12 cellular contexts compared by ENCODE assay signal in genomic region chr16:57798267-57798810, GRCh38. TPM values are rescaled to one million over a fixed set of nuclear protein-coding genes. Genes with fewer than 3 reads are reported as not detected.
DNase-seq lines count a peak whose midpoint lies in the region; ATAC-seq, FAIRE-seq and TF ChIP-seq lines count a peak whose summit lies in the region.
"Had no signal": no experiment of that assay in that cellular context is flagged by ENCODE, and none has a peak within 500 bp of the region (broad histone marks: within the 10 kb centered on the region; RNA-seq: fewer than 3 reads in every experiment).

No MANE protein-coding gene starts in this region.

- H3K9me3 ChIP-seq in HUES64 (ENCODE audit: insufficient read depth, low read depth, low read length) (no peaks in the 10 kb centered on the region), astrocyte (ENCODE audit: insufficient read depth, low read depth, low read length) (no peaks in the 10 kb centered on the region), keratinocyte (ENCODE audit: control insufficient read depth, low read depth, low read length) (no peaks in the 10 kb centered on the region)
- no peaks in the 10 kb centered on the region for H3K9me3 ChIP-seq in CD4-positive, alpha-beta T cell (ENCODE audit: control insufficient read depth, low read length)
- H3K9me3 ChIP-seq: MG63, SJSA1 had no signal

- H3K27me3 Mint-ChIP-seq in astrocyte (ENCODE audit: low read depth, unreplicated experiment), result no peaks in the 10 kb centered on the region
- H3K27me3 Mint-ChIP-seq in CD4-positive, alpha-beta T cell, result peaks cover 22% of the 10 kb centered on the region

- no peak for ATAC-seq in CD4-positive, alpha-beta T cell (ENCODE audit: poor library complexity)
- no peak for ATAC-seq in HG03520 (IDR thresholded peaks at IDR 0.05; ENCODE audit: unreplicated experiment)
- ATAC-seq in HG02759 (IDR thresholded peaks at IDR 0.05; ENCODE audit: unreplicated experiment), result no peak

- intact Hi-C loops in CD4-positive, alpha-beta T cell (cut with DNase I, micrococcal nuclease), result no loop called here

- POLR2A ChIA-PET in CD4-positive, alpha-beta T cell (lab: Charles Lee), result no interaction called here

- peak overlapping the region; percentile 29 for H3K4me3 ChIP-seq in HUES64 (ENCODE audit: low read length)
- no peak overlapping the region for H3K4me3 ChIP-seq in astrocyte (ENCODE audit: insufficient read depth, low read depth, low read length)
- peak overlapping the region in 2 of 3 experiments; percentile 11 to 46 for H3K4me3 ChIP-seq in keratinocyte (ENCODE audit: control insufficient read depth in 2 of 3, extremely low read depth in 1 of 3, insufficient read depth in 2 of 3, low read depth in 1 of 3, low read length in 3 of 3)
- H3K4me3 ChIP-seq in skin epidermis, result peak overlapping the region in 4 of 7 experiments; percentile 21 to 42 (median 26)
- H3K4me3 ChIP-seq: MG63, SJSA1 had no signal

- WGBS in HUES64, result 58% methylated on average over 16 of the region's 16 CpGs

- FAIRE-seq in astrocyte (lab: Jason Lieb, UNC) (no peak), keratinocyte (lab: Jason Lieb, UNC) (no peak)

- peak overlapping the region; percentile 75 for H3K27ac Mint-ChIP-seq in astrocyte (ENCODE audit: unreplicated experiment)
- no peak overlapping the region for H3K27ac Mint-ChIP-seq in CD4-positive, alpha-beta T cell
- H3K27ac Mint-ChIP-seq: activated CD4-positive, alpha-beta T cell treated with anti-CD3 and anti-CD28 coated beads, Interleukin-2, amount 10 ng/mL, durations not matched to agents 7 days and 5 days had no signal

- peaks cover 42% of the 10 kb centered on the region for H3K4me1 Mint-ChIP-seq in astrocyte (ENCODE audit: low read depth, unreplicated experiment)
- peaks cover 37% of the 10 kb centered on the region for H3K4me1 Mint-ChIP-seq in CD4-positive, alpha-beta T cell (ENCODE audit: low read depth)

- H3K36me3 ChIP-seq in HUES64 (ENCODE audit: insufficient read depth, low read length), result peaks cover 2% of the 10 kb centered on the region; the same call in 1 of the 2 replicates
- peaks cover 16% of the 10 kb centered on the region for H3K36me3 ChIP-seq in astrocyte (ENCODE audit: insufficient read depth, low read length)
- peaks cover 4 to 16% of the 10 kb centered on the region in 2 experiments for H3K36me3 ChIP-seq in keratinocyte (ENCODE audit: control insufficient read depth in 2 of 2, extremely low read depth in 1 of 2, insufficient read depth in 2 of 2, low read length in 2 of 2)

- no peaks in the 10 kb centered on the region for H3K9me3 Mint-ChIP-seq in astrocyte (ENCODE audit: unreplicated experiment)
- no peaks in the 10 kb centered on the region for H3K9me3 Mint-ChIP-seq in CD4-positive, alpha-beta T cell
- H3K9me3 Mint-ChIP-seq: activated CD4-positive, alpha-beta T cell treated with anti-CD3 and anti-CD28 coated beads, Interleukin-2, amount 10 ng/mL, durations not matched to agents 7 days and 5 days had no signal

- H3K9ac ChIP-seq in HUES64 (ENCODE audit: low read depth, low read length), result no peak overlapping the region
- H3K9ac ChIP-seq in astrocyte (ENCODE audit: low read length), result no peak overlapping the region
- H3K9ac ChIP-seq in keratinocyte (ENCODE audit: control insufficient read depth, extremely low read depth, insufficient read depth, low read length), result peak overlapping the region; percentile 67

- H3K4me2 ChIP-seq in astrocyte (ENCODE audit: low read length), result no peak overlapping the region
- H3K4me2 ChIP-seq in keratinocyte (ENCODE audit: control insufficient read depth, extremely low read depth, insufficient read depth, low read depth, low read length), result peak overlapping the region; percentile 85

- no peak overlapping the region for H3K27ac ChIP-seq in HUES64 (ENCODE audit: low read depth, low read length)
- no peak overlapping the region for H3K27ac ChIP-seq in astrocyte (ENCODE audit: low read depth, low read length)
- H3K27ac ChIP-seq in keratinocyte (ENCODE audit: control insufficient read depth, insufficient read depth, low read length), result peak overlapping the region; percentile 10
- peak overlapping the region in 13 of 21 experiments; percentile 3 to 94 (median 83) for H3K27ac ChIP-seq in skin epidermis
- H3K27ac ChIP-seq in CD4-positive, alpha-beta T cell (ENCODE audit: low read depth, low read length), result no peak overlapping the region
- H3K27ac ChIP-seq: SJSA1 had no signal

- no peaks in the 10 kb centered on the region for H3K9me1 ChIP-seq in keratinocyte (ENCODE audit: control insufficient read depth, extremely low read depth, insufficient read depth, low read length)

- no peak for TF ChIP-seq CTCF in astrocyte (IDR thresholded peaks at IDR 0.05; ENCODE audit: insufficient read depth, low read depth, low read length)
- TF ChIP-seq CTCF in keratinocyte (optimal IDR thresholded peaks at IDR 0.05 in 1 of 3, IDR thresholded peaks at IDR 0.05 in 1 of 3, conservative IDR thresholded peaks at IDR 0.05 in 1 of 3; ENCODE audit: extremely low read depth in 1 of 3, insufficient read depth in 2 of 3, low read length in 3 of 3), result no peak
- TF ChIP-seq CTCF in CD4-positive, alpha-beta T cell (IDR thresholded peaks at IDR 0.05), result no peak

- peak overlapping the region; percentile 76 for H3K4me3 Mint-ChIP-seq in astrocyte (ENCODE audit: unreplicated experiment)
- no peak overlapping the region for H3K4me3 Mint-ChIP-seq in CD4-positive, alpha-beta T cell
- H3K4me3 Mint-ChIP-seq: activated CD4-positive, alpha-beta T cell treated with anti-CD3 and anti-CD28 coated beads, Interleukin-2, amount 10 ng/mL, durations not matched to agents 7 days and 5 days had no signal

- no peak for DNase-seq in astrocyte (ENCODE audit: low read depth)
- no peak for DNase-seq in keratinocyte (ENCODE audit: low read depth, low spot score)
- DNase-seq in CD4-positive, alpha-beta T cell, result no peak
- DNase-seq: activated CD4-positive, alpha-beta T cell treated with anti-CD3 and anti-CD28 coated beads, Interleukin-2, amount 10 ng/mL, durations not matched to agents 7 days and 5 days; activated effector memory CD4-positive, alpha-beta T cell treated with Interleukin-2 at 50 U/mL for 16 hours; DND-41; MG63 had no signal

- H3K79me2 ChIP-seq in astrocyte (ENCODE audit: insufficient read depth, low read length), result peaks cover 62% of the 10 kb centered on the region
- peaks cover 48% of the 10 kb centered on the region for H3K79me2 ChIP-seq in keratinocyte (ENCODE audit: control insufficient read depth, insufficient read depth, low read length)

- peaks cover 42% of the 10 kb centered on the region for H3K4me1 ChIP-seq in HUES64 (ENCODE audit: insufficient read depth, low read length)
- H3K4me1 ChIP-seq in astrocyte (ENCODE audit: insufficient read depth, low read length), result peaks cover 35% of the 10 kb centered on the region
- peaks cover 56% of the 10 kb centered on the region for H3K4me1 ChIP-seq in keratinocyte (ENCODE audit: control insufficient read depth, extremely low read depth, insufficient read depth, low read length)

- no peaks in the 10 kb centered on the region for H3K36me3 Mint-ChIP-seq in astrocyte (ENCODE audit: low read depth, unreplicated experiment)
- H3K36me3 Mint-ChIP-seq in CD4-positive, alpha-beta T cell (ENCODE audit: low read depth), result no peaks in the 10 kb centered on the region

- no peak overlapping the region for H2AFZ ChIP-seq in astrocyte (ENCODE audit: low read depth, low read length)
- no peak overlapping the region for H2AFZ ChIP-seq in keratinocyte (ENCODE audit: control insufficient read depth, low read length)

- CTCF ChIA-PET in CD4-positive, alpha-beta T cell (lab: Charles Lee), result no interaction called here

- dilution Hi-C loops in keratinocyte (cut with MboI; ENCODE audit: extremely low pct_ligation_motif_present, low sequenced_read_pairs), result no loop called here

- H3K27me3 ChIP-seq in HUES64 (ENCODE audit: insufficient read depth, low read length) (peaks cover 7% of the 10 kb centered on the region), astrocyte (ENCODE audit: insufficient read depth, low read length) (no peaks in the 10 kb centered on the region), keratinocyte (ENCODE audit: control insufficient read depth, extremely low read depth, insufficient read depth, low read length) (no peaks in the 10 kb centered on the region)
- H3K27me3 ChIP-seq in CD4-positive, alpha-beta T cell (ENCODE audit: control insufficient read depth, insufficient read depth, low read length), result peaks cover 10% of the 10 kb centered on the region
- H3K27me3 ChIP-seq: MG63, SJSA1 had no signal

- H4K20me1 ChIP-seq in astrocyte (ENCODE audit: insufficient read depth, low read length) (peaks cover 71% of the 10 kb centered on the region), keratinocyte (ENCODE audit: control insufficient read depth, extremely low read depth, insufficient read depth, low read length) (no peaks in the 10 kb centered on the region)

RNA-seq across cellular contexts. Expression of gene KIFC3, which starts 4.0 kb away (rescaled TPM):
- 6.2 TPM for polyA plus RNA-seq in HUES64 (2013, experiment 1 of 2)
- polyA plus RNA-seq in HUES64 (2013, experiment 2 of 2), result 5.8 TPM
- total RNA-seq in astrocyte, result 80.4 and 96.9 TPM in 2 replicates
- 22.7 to 32.8 TPM (median 27.9 TPM) in 3 replicates for polyA plus RNA-seq in keratinocyte
- polyA plus RNA-seq in keratinocyte (2011; ENCODE audit: low read depth), result 33.9 TPM
- polyA plus RNA-seq in keratinocyte (2011; cell fraction: cytosol; rRNA removed), result 12.9 and 27.8 TPM in 2 replicates
- 49.8 and 69.5 TPM in 2 replicates for polyA plus RNA-seq in keratinocyte (2011; cell fraction: nucleus; rRNA removed)
- 37.9 and 40.1 TPM in 2 replicates for polyA plus RNA-seq in keratinocyte (2012; ENCODE audit: low replicate concordance)
- 31.2 to 72.9 TPM (median 41.7 TPM) in 3 replicates for polyA minus RNA-seq in keratinocyte
- 48.5 TPM for polyA minus RNA-seq in keratinocyte (2011; cell fraction: cytosol; rRNA and poly(A)+ RNA removed)
- polyA minus RNA-seq in keratinocyte (2011; cell fraction: nucleus; rRNA and poly(A)+ RNA removed), result 48.5 and 49.4 TPM in 2 replicates
- total RNA-seq in CD4-positive, alpha-beta T cell, result not detected
- total RNA-seq: activated CD4-positive, alpha-beta T cell treated with anti-CD3 and anti-CD28 coated beads, Interleukin-2, amount 10 ng/mL, durations not matched to agents 7 days and 5 days had no signal

Comparison
In these comparisons a context has a peak if more than half of its experiments do, and no peak if none do; other contexts are left out.
1. H3K27ac ChIP-seq: peak in keratinocyte (single experiment) and skin epidermis (13 of 21); none in HUES64 (single experiment), astrocyte (single experiment) and CD4-positive, alpha-beta T cell (single experiment).
2. RNA of gene KIFC3, which starts 4.0 kb away (total RNA-seq): 80.4 to 96.9 TPM in astrocyte; not detected in CD4-positive, alpha-beta T cell; every median in the first group is over 10 times any median in the second.